Comparison of ENCODE assay signal across 18 cellular contexts in the genomic region with DNA sequence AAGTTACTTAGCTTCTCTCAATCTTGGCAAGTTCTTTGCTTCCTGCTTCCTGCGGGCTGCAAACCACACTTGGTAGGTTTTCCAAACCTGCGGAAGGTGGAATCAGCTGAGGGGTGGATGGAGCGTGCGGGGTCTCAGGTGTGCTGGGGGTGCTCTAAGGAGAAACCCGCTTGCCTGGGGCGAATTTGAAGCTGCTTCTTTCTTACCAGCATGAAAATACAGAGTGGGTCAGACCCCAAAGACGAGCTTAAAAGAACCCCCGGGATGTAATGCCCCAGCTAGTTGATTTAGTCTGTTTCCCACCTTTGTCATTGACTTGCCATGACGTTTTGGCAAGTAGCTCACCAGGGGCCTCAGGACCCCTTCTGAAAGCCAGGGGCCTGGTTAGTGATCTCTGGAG. TPM values are rescaled to one million over a fixed set of nuclear protein-coding genes. Genes with fewer than 3 reads are reported as not detected.
"Had no signal": no experiment of that assay in that cellular context is flagged by ENCODE, and none has a peak within 500 bp of the region (broad histone marks: within the 10 kb centered on the region; RNA-seq: fewer than 3 reads in every experiment).

No MANE protein-coding gene starts in this region.

- H3K4me1 Mint-ChIP-seq: memory B cell; mesothelial cell of epicardium; stimulated activated naive CD8-positive, alpha-beta T cell treated with anti-CD3 and anti-CD28 coated beads, Interleukin-15, amount 100 ng/mL, for 72 hours had no signal

- H3K36me3 Mint-ChIP-seq: memory B cell; mesothelial cell of epicardium; naive B cell; natural killer cell treated with Interleukin-12 subunit alpha and Interleukin-12 subunit beta and Interleukin-15 and Interleukin-18, amount 100 ng/mL, for 72 hours had no signal

- DNase-seq: esophagus squamous epithelium had no signal

- H3K36me3 ChIP-seq: esophagus squamous epithelium, neutrophil, suprapubic skin, upper lobe of left lung had no signal

- H3K4me3 ChIP-seq: coronary artery, esophagus squamous epithelium, lung, mucosa of descending colon, smooth muscle cell, suprapubic skin, upper lobe of left lung had no signal

- H3K9me3 ChIP-seq: esophagus squamous epithelium, mucosa of descending colon, neutrophil, suprapubic skin, upper lobe of left lung had no signal

- H3K9ac ChIP-seq: parathyroid adenoma had no signal

- H3K4me1 ChIP-seq: esophagus squamous epithelium, parathyroid adenoma, suprapubic skin had no signal

- H3K27ac Mint-ChIP-seq: memory B cell; mesothelial cell of epicardium; natural killer cell treated with Interleukin-12 subunit alpha and Interleukin-12 subunit beta and Interleukin-15 and Interleukin-18, amount 100 ng/mL, for 72 hours; progenitor cell of endocrine pancreas; stimulated activated naive CD8-positive, alpha-beta T cell treated with anti-CD3 and anti-CD28 coated beads, Interleukin-15, amount 100 ng/mL, for 72 hours had no signal

- H3K27ac ChIP-seq: coronary artery, esophagus squamous epithelium, neutrophil, parathyroid adenoma, suprapubic skin, upper lobe of left lung had no signal

- H3K4me2 ChIP-seq: smooth muscle cell had no signal

- H2AFZ ChIP-seq: parathyroid adenoma had no signal

- FAIRE-seq: frontal cortex, urothelium cell line had no signal

- H3K27me3 ChIP-seq: upper lobe of left lung had no signal

- H3K9me3 Mint-ChIP-seq: mesothelial cell of epicardium; naive B cell; natural killer cell treated with Interleukin-12 subunit alpha and Interleukin-12 subunit beta and Interleukin-15 and Interleukin-18, amount 100 ng/mL, for 72 hours; neural crest cell; stimulated activated naive CD8-positive, alpha-beta T cell treated with anti-CD3 and anti-CD28 coated beads, Interleukin-15, amount 100 ng/mL, for 72 hours had no signal

- H3K4me3 Mint-ChIP-seq: memory B cell; mesothelial cell of epicardium; naive B cell; natural killer cell treated with Interleukin-12 subunit alpha and Interleukin-12 subunit beta and Interleukin-15 and Interleukin-18, amount 100 ng/mL, for 72 hours; neural crest cell; stimulated activated naive CD8-positive, alpha-beta T cell treated with anti-CD3 and anti-CD28 coated beads, Interleukin-15, amount 100 ng/mL, for 72 hours had no signal

- H3K79me2 ChIP-seq: parathyroid adenoma had no signal

RNA-seq across cellular contexts. Expression of a gene that starts 28.8 kb away (rescaled TPM):
- total RNA-seq: natural killer cell treated with Interleukin-12 subunit alpha and Interleukin-12 subunit beta and Interleukin-15 and Interleukin-18, amount 100 ng/mL, for 72 hours had no signal
